10 cellular contexts compared by ENCODE assay signal in the genomic region with DNA sequence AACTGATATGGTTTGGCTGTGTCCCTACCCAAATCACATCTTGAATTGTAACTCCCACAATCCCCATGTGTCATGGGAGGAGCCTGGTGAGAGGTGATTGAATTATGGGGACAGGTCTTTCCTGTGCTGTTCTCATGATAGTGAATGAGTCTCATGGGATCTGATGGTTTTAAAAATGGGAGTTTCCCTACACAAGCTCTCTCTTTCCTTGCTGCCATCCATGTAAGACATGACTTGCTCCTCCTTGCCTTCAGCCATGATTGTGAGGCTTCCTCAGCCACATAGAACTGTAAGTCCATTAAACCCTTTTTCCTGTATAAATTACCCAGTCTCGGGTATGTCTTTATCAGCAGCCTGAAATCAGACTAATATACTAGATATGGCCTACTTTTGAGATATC. TPM values are rescaled to one million over a fixed set of nuclear protein-coding genes. Genes with fewer than 3 reads are reported as not detected.
"Had no signal": no experiment of that assay in that cellular context is flagged by ENCODE, and none has a peak within 500 bp of the region (broad histone marks: within the 10 kb centered on the region; RNA-seq: fewer than 3 reads in every experiment).

No MANE protein-coding gene starts in this region.

RNA-seq across cellular contexts. Expression of a gene that starts 57.9 kb away (rescaled TPM):
- total RNA-seq: activated CD8-positive, alpha-beta memory T cell treated with anti-CD3 and anti-CD28 coated beads for 36 hours; activated CD8-positive, alpha-beta T cell treated with anti-CD3 and anti-CD28 coated beads for 36 hours; activated naive CD4-positive, alpha-beta T cell treated with anti-CD3 and anti-CD28 coated beads, Interleukin-2, amount 50 U/mL, for 72 hours; bronchial epithelial cell; M059J; PC-9; Right ventricle myocardium inferior; SK-MEL-5; T-cell; T-helper 17 cell had no signal
